ENCODE assay signal across 9 cellular contexts in the genomic region with DNA sequence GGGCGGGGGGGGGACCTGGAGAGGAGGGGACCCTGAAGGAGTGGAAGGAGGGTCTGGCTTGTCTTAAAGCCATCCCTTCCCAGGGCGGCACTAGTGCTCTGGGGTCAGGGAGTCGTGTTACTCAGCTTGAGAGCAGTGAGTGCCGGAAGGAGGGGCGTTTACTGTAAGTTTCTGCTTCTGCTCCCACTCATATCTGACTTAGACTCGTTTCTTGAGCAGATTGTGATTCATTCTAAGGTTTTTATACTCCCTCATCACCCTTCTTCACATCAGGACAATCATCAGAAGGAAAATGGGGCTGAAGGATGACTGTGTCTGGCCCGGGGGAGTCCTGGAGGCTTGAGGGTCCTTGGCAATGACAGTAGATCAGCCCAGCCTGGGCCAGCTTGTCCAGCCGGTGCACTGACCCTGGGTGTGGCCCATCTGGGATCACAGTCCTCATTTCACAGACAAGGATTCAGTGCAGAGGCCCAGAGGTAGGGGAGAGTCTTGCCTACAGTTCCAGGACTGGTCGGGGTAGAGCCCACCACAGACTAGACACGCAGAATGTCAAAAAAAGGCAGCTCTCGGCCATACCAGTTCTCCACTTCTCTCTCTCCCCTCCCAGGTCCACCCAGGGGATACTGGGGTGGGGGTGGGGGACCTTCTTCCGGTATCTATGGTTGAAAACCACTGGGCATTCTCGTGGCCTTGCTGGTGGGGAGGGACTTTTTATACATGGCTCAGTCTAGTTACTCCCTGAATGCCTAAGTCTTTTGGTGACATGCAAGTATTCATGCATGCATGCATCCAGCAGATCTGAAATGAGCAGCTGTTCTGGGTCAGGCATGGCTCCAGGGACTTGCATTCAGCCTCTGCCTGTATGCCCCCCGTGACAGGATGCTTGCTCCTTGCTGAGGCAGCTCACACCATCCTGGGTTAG. TPM values are rescaled to one million over a fixed set of nuclear protein-coding genes. Genes with fewer than 3 reads are reported as not detected.
DNase-seq lines count a peak whose midpoint lies in the region; ATAC-seq, FAIRE-seq and TF ChIP-seq lines count a peak whose summit lies in the region.
"Had no signal": no experiment of that assay in that cellular context is flagged by ENCODE, and none has a peak within 500 bp of the region (broad histone marks: within the 10 kb centered on the region; RNA-seq: fewer than 3 reads in every experiment).

No MANE protein-coding gene starts in this region.

- H3K27me3 ChIP-seq in K562 (ENCODE audit: control insufficient read depth in 2 of 2, insufficient read depth in 2 of 2, low read length in 2 of 2), result no peaks in the 10 kb centered on the region
- H3K27me3 ChIP-seq in thyroid gland, result peaks cover 13% of the 10 kb centered on the region
- peaks cover 0 to 14% of the 10 kb centered on the region in 2 donors for H3K27me3 ChIP-seq in Peyer's patch

- FAIRE-seq in HTR-8/SVneo (lab: Jason Lieb, UNC), result peak; percentile 52
- FAIRE-seq in K562 (lab: Jason Lieb, UNC), result no peak
- FAIRE-seq: TTC549 had no signal

- intact Hi-C loops in K562 (cut with micrococcal nuclease) (no loop called here), thyroid gland (cut with DNase I) (no loop called here)

- TF ChIP-seq RAD21 in K562 (CRISPR knock-in tag; conservative IDR thresholded peaks at IDR 0.05 in 1 of 2, IDR thresholded peaks at IDR 0.05 in 1 of 2), result no peak

- ATAC-seq in GM18861 (IDR thresholded peaks at IDR 0.05; ENCODE audit: unreplicated experiment) (peak; percentile 30), K562 (peak; percentile 42)

- CTCF ChIA-PET in K562 (lab: Yijun Ruan, JAX; ENCODE audit: low intra/inter-chr PET ratio), result no interaction called here

- no peak for TF ChIP-seq EP300 in K562 (IDR thresholded peaks at IDR 0.05; ENCODE audit: low read length)

- H3K4me2 ChIP-seq in K562 (ENCODE audit: insufficient read depth, low read length), result peak overlapping the region; percentile 17; the same call in 1 of the 2 replicates

- no peak for TF ChIP-seq CTCF in K562 (IDR thresholded peaks at IDR 0.05 in 2 of 3, conservative IDR thresholded peaks at IDR 0.05 in 1 of 3; ENCODE audit: insufficient read depth in 2 of 3, low read depth in 1 of 3, low read length in 3 of 3)
- TF ChIP-seq CTCF in thyroid gland (IDR thresholded peaks at IDR 0.05), result no peak
- no peak for TF ChIP-seq CTCF in Peyer's patch (IDR thresholded peaks at IDR 0.05)

- DNase-seq in HTR-8/SVneo (ENCODE audit: insufficient read length, low spot score) (peak; percentile 64), K562 (ENCODE audit: extremely low read depth in 1 of 4, low spot score in 3 of 4) (peak; percentile 50 to 70 (median 54)), putamen (ENCODE audit: low spot score) (peak; percentile 62), thyroid gland (no peak), NCI-H748 (lab: John Stamatoyannopoulos, UW; ENCODE audit: unreplicated experiment) (no peak), NCI-H446 (lab: John Stamatoyannopoulos, UW) (no peak), Peyer's patch (no peak)

- peak overlapping the region; percentile 50; the same call in 2 of the 3 replicates for H3K27ac ChIP-seq in K562 (ENCODE audit: extremely low read depth, low read depth, low read length)
- no peak overlapping the region for H3K27ac ChIP-seq in thyroid gland
- no peak overlapping the region for H3K27ac ChIP-seq in Peyer's patch

- H4K20me1 ChIP-seq in K562 (replicated peaks; ENCODE audit: control insufficient read depth, insufficient read depth, low read length), result no peaks in the 10 kb centered on the region

- no peak for TF ChIP-seq POLR2A in K562 (conservative IDR thresholded peaks at IDR 0.05)
- TF ChIP-seq POLR2A in thyroid gland (IDR thresholded peaks at IDR 0.05), result no peak
- no peak for TF ChIP-seq POLR2A in Peyer's patch (IDR thresholded peaks at IDR 0.05)

- H3K36me3 ChIP-seq in K562 (ENCODE audit: control insufficient read depth, insufficient read depth, low read length) (peaks cover 45% of the 10 kb centered on the region; the same call in 2 of the 3 replicates), thyroid gland (no peaks in the 10 kb centered on the region), Peyer's patch (no peaks in the 10 kb centered on the region)

- in situ Hi-C loops in K562 (cut with MboI), result no loop called here

- 46% methylated on average over 13 of the region's 14 CpGs for WGBS in K562 (ENCODE audit: insufficient coverage, low coverage, missing lambda C conversion rate)
- 33 to 39% methylated on average over 14 of the region's 14 CpGs for WGBS in thyroid gland, 2 donors

- peak overlapping the region; percentile 37 for H2AFZ ChIP-seq in K562 (ENCODE audit: low read depth, low read length)

- BruUV-seq in K562 (replicated peaks; lab: Mats Ljungman, UMichigan), result no TSS peak

- POLR2A ChIA-PET in K562 (lab: Yijun Ruan, JAX), result interaction anchor here (0.7 to 1.4 kb wide), 7 partner anchors 8 to 373 kb away, joined by 3 to 8 read pairs (median 4); no protein-coding TSS in a partner anchor

- no peaks in the 10 kb centered on the region for H3K9me1 ChIP-seq in K562 (ENCODE audit: control insufficient read depth, insufficient read depth, low read length)

- H3K9me3 ChIP-seq in K562 (replicated peaks; ENCODE audit: control insufficient read depth, insufficient read depth, low read depth, low read length), result no peaks in the 10 kb centered on the region
- no peaks in the 10 kb centered on the region for H3K9me3 ChIP-seq in thyroid gland
- no peaks in the 10 kb centered on the region for H3K9me3 ChIP-seq in Peyer's patch

- peaks cover 39% of the 10 kb centered on the region for H3K79me2 ChIP-seq in K562 (ENCODE audit: control insufficient read depth, insufficient read depth, low read length)

- H3K4me3 ChIP-seq in K562, result no peak overlapping the region
- H3K4me3 ChIP-seq in thyroid gland (replicated peaks in 1 of 3), result no peak overlapping the region
- no peak overlapping the region for H3K4me3 ChIP-seq in Peyer's patch

- H3K9ac ChIP-seq in K562 (ENCODE audit: insufficient read depth in 1 of 2, low read depth in 2 of 2, low read length in 2 of 2), result peak overlapping the region; percentile 10 to 78; a peak in 3 of 4 replicates

- peaks cover 28 to 40% of the 10 kb centered on the region in 2 experiments for H3K4me1 ChIP-seq in K562 (replicated peaks in 1 of 2; ENCODE audit: control insufficient read depth in 2 of 2, insufficient read depth in 2 of 2, low read length in 2 of 2)
- peaks cover 5 to 11% of the 10 kb centered on the region in 2 donors for H3K4me1 ChIP-seq in thyroid gland
- peaks cover 0 to 12% (median 10%) of the 10 kb centered on the region in 4 donors for H3K4me1 ChIP-seq in Peyer's patch

TF ChIP-seq in K562, 482 proteins besides CTCF, POLR2A, EP300 and RAD21 (continues in another document):
- no peak for TF ChIP-seq NR2F6 (CRISPR knock-in tag; IDR thresholded peaks at IDR 0.05)
- no peak for TF ChIP-seq MCM7 (IDR thresholded peaks at IDR 0.05)
- no peak for TF ChIP-seq ZNF174 (CRISPR knock-in tag; IDR thresholded peaks at IDR 0.05)

RNA-seq across cellular contexts. Expression of a gene that starts 5.1 kb away (rescaled TPM):
- total RNA-seq in K562 (2011; cell fraction: chromatin; rRNA removed; ENCODE audit: low replicate concordance), result 14.4 and 37.6 TPM in 2 replicates
- total RNA-seq in K562 (2011; cell fraction: nucleolus; rRNA removed), result 36.7 and 39.3 TPM in 2 replicates
- total RNA-seq in K562 (2011; cell fraction: nucleoplasm; rRNA removed), result 23.4 and 24.7 TPM in 2 replicates
- total RNA-seq in K562 (2014; rRNA removed) (22.2 and 27.1 TPM in 2 replicates), K562 (2014; rRNA removed; fragmentation: Illumina TruSeq; extraction: Trizol) (5.9 and 8.7 TPM in 2 replicates), K562 (2015; rRNA removed; fragmentation: Illumina TruSeq; extraction: Trizol) (17.1 and 18.9 TPM in 2 replicates), K562 (2021) (38.4 and 40.2 TPM in 2 replicates), thyroid gland (not detected), Peyer's patch (not detected)
- polyA plus RNA-seq in K562 (2011; rRNA removed) (5.6 and 12.0 TPM in 2 replicates), K562 (2014; fragmentation: Illumina TruSeq; extraction: Trizol) (22.4 and 24.4 TPM in 2 replicates), K562 (2014; fragmentation: Nextera tagmentation; extraction: Ambion mirVana) (1 to 10 TPM; 3.5 to 3.7 TPM), K562 (2014; rRNA removed) (18.2 and 19.9 TPM in 2 replicates)
- 10.7 and 17.1 TPM in 2 replicates for polyA plus RNA-seq in K562 (2011; cell fraction: cytosol; rRNA removed)
- 8.7 and 10.8 TPM in 2 replicates for polyA plus RNA-seq in K562 (2011; cell fraction: nucleus; rRNA removed)
- polyA plus RNA-seq in K562 (2012), result 23.2 and 39.4 TPM in 2 replicates
- 6.5 and 7.8 TPM in 2 replicates for polyA minus RNA-seq in K562 (2011; rRNA and poly(A)+ RNA removed)
- polyA minus RNA-seq in K562 (2011; cell fraction: cytosol; rRNA and poly(A)+ RNA removed), result 14.6 and 16.9 TPM in 2 replicates
- 5.3 and 7.6 TPM in 2 replicates for polyA minus RNA-seq in K562 (2011; cell fraction: nucleus; rRNA and poly(A)+ RNA removed)

RNA-seq across cellular contexts. Expression of a gene that starts 48.9 kb away (rescaled TPM):
- total RNA-seq in K562 (2011; cell fraction: chromatin; rRNA removed; ENCODE audit: low replicate concordance), result 73.6 and 259 TPM in 2 replicates
- total RNA-seq in K562 (2011; cell fraction: nucleolus; rRNA removed), result 259 and 285 TPM in 2 replicates
- total RNA-seq in K562 (2011; cell fraction: nucleoplasm; rRNA removed), result 145 and 161 TPM in 2 replicates
- 117 and 131 TPM in 2 replicates for total RNA-seq in K562 (2014; rRNA removed)
- 11.8 and 17.2 TPM in 2 replicates for total RNA-seq in K562 (2014; rRNA removed; fragmentation: Illumina TruSeq; extraction: Trizol)
- 50.7 and 55.6 TPM in 2 replicates for total RNA-seq in K562 (2015; rRNA removed; fragmentation: Illumina TruSeq; extraction: Trizol)
- total RNA-seq in K562 (2021), result 92.8 and 102 TPM in 2 replicates
- 48.3 and 113 TPM in 2 replicates for polyA plus RNA-seq in K562 (2011; rRNA removed)
- polyA plus RNA-seq in K562 (2011; cell fraction: cytosol; rRNA removed), result 79.2 and 124 TPM in 2 replicates
- 514 and 538 TPM in 2 replicates for polyA plus RNA-seq in K562 (2011; cell fraction: nucleus; rRNA removed)
- 79.3 and 134 TPM in 2 replicates for polyA plus RNA-seq in K562 (2012)
- polyA plus RNA-seq in K562 (2014; fragmentation: Illumina TruSeq; extraction: Trizol), result 30.8 and 57.5 TPM in 2 replicates
- polyA plus RNA-seq in K562 (2014; fragmentation: Nextera tagmentation; extraction: Ambion mirVana), result 1 to 10 TPM; 2.5 to 5.1 TPM
- 105 and 108 TPM in 2 replicates for polyA plus RNA-seq in K562 (2014; rRNA removed)
- polyA minus RNA-seq in K562 (2011; rRNA and poly(A)+ RNA removed), result 15.8 and 16.2 TPM in 2 replicates
- polyA minus RNA-seq in K562 (2011; cell fraction: cytosol; rRNA and poly(A)+ RNA removed), result 26.3 and 43.2 TPM in 2 replicates
- polyA minus RNA-seq in K562 (2011; cell fraction: nucleus; rRNA and poly(A)+ RNA removed), result 54.1 and 78.2 TPM in 2 replicates
- total RNA-seq in thyroid gland, result 10 to 100 TPM; 17.7 to 39.1 (median 30.6) TPM
- total RNA-seq in Peyer's patch, result 10 to 100 TPM; 37.0 to 52.0 (median 43.0) TPM

Comparison
In these comparisons a context has a peak if more than half of its experiments do, and no peak if none do; other contexts are left out.
1. DNase-seq: peak in HTR-8/SVneo (single experiment), K562 (4 of 4) and putamen (single experiment); none in thyroid gland (0 of 2), NCI-H748 (single experiment), NCI-H446 (0 of 2) and Peyer's patch (0 of 3).
2. RNA of a gene that starts 5.1 kb away (total RNA-seq): 5.9 to 40.2 TPM in K562; not detected in Peyer's patch and not detected in thyroid gland; every median in the first group is over 4 times any median in the second.